11 cellular contexts compared by ENCODE assay signal in genomic region chr18:63312731-63313408, GRCh38. TPM values are rescaled to one million over a fixed set of nuclear protein-coding genes. Genes with fewer than 3 reads are reported as not detected.
A peak's percentile ranks its signal among the peaks of the same experiment; 100 is the strongest.
DNase-seq lines count a peak whose midpoint lies in the region; ATAC-seq and TF ChIP-seq lines count a peak whose summit lies in the region.
"Had no signal": no experiment of that assay in that cellular context is flagged by ENCODE, and none has a peak within 500 bp of the region (broad histone marks: within the 10 kb centered on the region; RNA-seq: fewer than 3 reads in every experiment).

No MANE protein-coding gene starts in this region.

- CTCF ChIA-PET in activated CD4-positive, alpha-beta memory T cell treated with anti-CD3 and anti-CD28 coated beads for 36 hours (lab: Charles Lee): interaction anchor here (0.7 to 1.3 kb wide), 3 partner anchors 27 to 129 kb away, joined by 3 to 4 read pairs (median 3); no protein-coding TSS in a partner anchor

- no peaks in the 10 kb centered on the region for H3K36me3 ChIP-seq in vagina

- peaks cover 86% of the 10 kb centered on the region for H3K4me1 Mint-ChIP-seq in stimulated activated naive CD8-positive, alpha-beta T cell treated with anti-CD3 and anti-CD28 coated beads, Interleukin-15, Interleukin-2, amounts not matched to agents 100 ng/mL and 50 ng/mL, for 24 hours (ENCODE audit: low read depth)
- peaks cover 73% of the 10 kb centered on the region for H3K4me1 Mint-ChIP-seq in activated CD4-positive, alpha-beta memory T cell treated with anti-CD3 and anti-CD28 coated beads for 36 hours (ENCODE audit: low read depth)

- no peaks in the 10 kb centered on the region for H3K27me3 Mint-ChIP-seq in stimulated activated naive CD8-positive, alpha-beta T cell treated with anti-CD3 and anti-CD28 coated beads, Interleukin-15, Interleukin-2, amounts not matched to agents 100 ng/mL and 50 ng/mL, for 24 hours
- H3K27me3 Mint-ChIP-seq in activated CD4-positive, alpha-beta memory T cell treated with anti-CD3 and anti-CD28 coated beads for 36 hours: no peaks in the 10 kb centered on the region

- H3K9me3 ChIP-seq in vagina: no peaks in the 10 kb centered on the region

- no peak for TF ChIP-seq CTCF in vagina (IDR thresholded peaks at IDR 0.05)

- no peak overlapping the region for H3K4me3 ChIP-seq in vagina

- POLR2A ChIA-PET in activated CD4-positive, alpha-beta memory T cell treated with anti-CD3 and anti-CD28 coated beads for 36 hours (lab: Charles Lee): interaction anchor here (2.1 kb wide), 1 partner anchor 151 kb away, joined by 8 read pairs; no protein-coding TSS in a partner anchor

- H3K9me3 Mint-ChIP-seq in stimulated activated naive CD8-positive, alpha-beta T cell treated with anti-CD3 and anti-CD28 coated beads, Interleukin-15, Interleukin-2, amounts not matched to agents 100 ng/mL and 50 ng/mL, for 24 hours: no peaks in the 10 kb centered on the region
- H3K9me3 Mint-ChIP-seq in activated CD4-positive, alpha-beta memory T cell treated with anti-CD3 and anti-CD28 coated beads for 36 hours: no peaks in the 10 kb centered on the region

- H3K27ac ChIP-seq in vagina: peak overlapping the region; percentile 18
- H3K27ac ChIP-seq in caudate nucleus (ENCODE audit: low read depth, low read length): no peak overlapping the region
- H3K27ac ChIP-seq: C4-2B had no signal

- peak overlapping the region; percentile 99 for H3K4me3 Mint-ChIP-seq in stimulated activated naive CD8-positive, alpha-beta T cell treated with anti-CD3 and anti-CD28 coated beads, Interleukin-15, Interleukin-2, amounts not matched to agents 100 ng/mL and 50 ng/mL, for 24 hours
- peak overlapping the region; percentile 59 for H3K4me3 Mint-ChIP-seq in activated CD4-positive, alpha-beta memory T cell treated with anti-CD3 and anti-CD28 coated beads for 36 hours

- no peak for TF ChIP-seq POLR2A in vagina (IDR thresholded peaks at IDR 0.05)

- peaks cover 62% of the 10 kb centered on the region for H3K4me1 ChIP-seq in vagina

- no peak for ATAC-seq in stimulated activated naive CD8-positive, alpha-beta T cell treated with anti-CD3 and anti-CD28 coated beads, Interleukin-15, Interleukin-2, amounts not matched to agents 100 U/mL and 50 U/mL, for 24 hours
- ATAC-seq in HG02870 (IDR thresholded peaks at IDR 0.05; ENCODE audit: unreplicated experiment): peak; percentile 33
- ATAC-seq: HCT116 had no signal

- intact Hi-C loops in activated CD4-positive, alpha-beta memory T cell treated with anti-CD3 and anti-CD28 coated beads for 36 hours (cut with micrococcal nuclease): no loop called here
- intact Hi-C loops in vagina (cut with DNase I): loop anchor here (10.0 kb wide), 1 partner anchor 48 kb away; no protein-coding TSS in a partner anchor

- H3K27ac Mint-ChIP-seq in stimulated activated naive CD8-positive, alpha-beta T cell treated with anti-CD3 and anti-CD28 coated beads, Interleukin-15, Interleukin-2, amounts not matched to agents 100 ng/mL and 50 ng/mL, for 24 hours: peak overlapping the region; percentile 77
- H3K27ac Mint-ChIP-seq in activated CD4-positive, alpha-beta memory T cell treated with anti-CD3 and anti-CD28 coated beads for 36 hours: peak overlapping the region; percentile 71

- no peaks in the 10 kb centered on the region for H3K27me3 ChIP-seq in vagina

- DNase-seq in stimulated activated naive CD8-positive, alpha-beta T cell treated with anti-CD3 and anti-CD28 coated beads, Interleukin-15, Interleukin-2, amounts not matched to agents 100 U/mL and 50 U/mL, for 24 hours: no peak
- DNase-seq in activated CD4-positive, alpha-beta memory T cell treated with anti-CD3 and anti-CD28 coated beads for 36 hours: no peak
- no peak for DNase-seq in vagina (ENCODE audit: extremely low spot score in 2 of 2)
- DNase-seq in caudate nucleus (lab: John Stamatoyannopoulos, UW): no peak
- no peak for DNase-seq in NCI-H524 treated with DMSO at 0.1 percent for 48 hours (lab: John Stamatoyannopoulos, UW)
- no peak for DNase-seq in COLO829 (ENCODE audit: low spot score)
- DNase-seq: NCI-H2171 had no signal

- peaks cover 52% of the 10 kb centered on the region for H3K36me3 Mint-ChIP-seq in stimulated activated naive CD8-positive, alpha-beta T cell treated with anti-CD3 and anti-CD28 coated beads, Interleukin-15, Interleukin-2, amounts not matched to agents 100 ng/mL and 50 ng/mL, for 24 hours (ENCODE audit: low read depth)
- peaks cover 57% of the 10 kb centered on the region for H3K36me3 Mint-ChIP-seq in activated CD4-positive, alpha-beta memory T cell treated with anti-CD3 and anti-CD28 coated beads for 36 hours

RNA-seq across cellular contexts. Expression of gene BCL2, which starts 6.7 kb away (rescaled TPM):
- 10 to 100 TPM; 66.9 to 67.9 TPM for total RNA-seq in activated CD4-positive, alpha-beta memory T cell treated with anti-CD3 and anti-CD28 coated beads for 36 hours
- 18.7 TPM for total RNA-seq in vagina

RNA-seq across cellular contexts. Expression of gene KDSR, which starts 54.1 kb away (rescaled TPM):
- total RNA-seq in activated CD4-positive, alpha-beta memory T cell treated with anti-CD3 and anti-CD28 coated beads for 36 hours: 10 to 100 TPM; 72.8 to 77.2 TPM
- 42.0 TPM for total RNA-seq in vagina
